15 cellular contexts compared by ENCODE assay signal in the genomic region with DNA sequence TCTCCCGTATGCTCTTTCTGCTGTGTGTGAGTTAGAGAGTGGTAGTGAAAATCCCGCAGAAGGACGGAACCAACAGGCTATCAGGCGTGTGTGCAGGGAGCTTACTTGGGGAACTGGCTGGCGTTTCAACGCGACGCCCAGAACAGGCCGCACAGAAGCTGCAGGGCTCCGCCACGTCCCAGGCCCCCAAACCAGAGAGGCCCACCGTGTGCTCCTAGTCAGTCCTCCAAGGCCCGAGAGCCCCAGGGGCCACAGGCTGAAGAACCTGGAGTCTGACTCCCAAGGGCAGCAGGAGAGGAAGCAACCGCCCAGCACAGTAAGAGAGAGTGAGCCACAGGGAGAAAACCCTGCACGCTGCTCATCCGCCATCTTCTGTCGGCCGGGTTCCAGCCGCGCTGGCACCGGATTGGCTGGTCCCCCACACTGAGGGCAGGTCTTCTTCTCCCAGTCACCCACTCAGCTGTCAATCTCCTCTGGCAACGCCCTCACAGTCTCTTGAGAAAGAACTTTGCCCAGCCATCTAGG.
A peak's percentile ranks its signal among the peaks of the same experiment; 100 is the strongest.
DNase-seq lines count a peak whose midpoint lies in the region; ATAC-seq and TF ChIP-seq lines count a peak whose summit lies in the region.
"Had no signal": no experiment of that assay in that cellular context is flagged by ENCODE, and none has a peak within 500 bp of the region (broad histone marks: within the 10 kb centered on the region; RNA-seq: fewer than 3 reads in every experiment).

No MANE protein-coding gene starts in this region.

- H3F3A ChIP-seq in GM23338 (replicated peaks; ENCODE audit: low read depth): no peaks in the 10 kb centered on the region

- 82% methylated on average over 5 of the region's 22 CpGs for WGBS in mammary epithelial cell (ENCODE audit: low coverage, missing lambda C conversion rate)

- peaks cover 0 to 3% (median 0%) of the 10 kb centered on the region in 3 experiments for H3K9me3 ChIP-seq in naive thymus-derived CD4-positive, alpha-beta T cell (ENCODE audit: control insufficient read depth in 2 of 3, low read length in 3 of 3)
- no peaks in the 10 kb centered on the region for H3K9me3 ChIP-seq in mammary epithelial cell (replicated peaks; ENCODE audit: insufficient read depth, low read length)

- H3K4me1 ChIP-seq in GM23338 (ENCODE audit: insufficient read depth) (no peaks in the 10 kb centered on the region), mammary epithelial cell (ENCODE audit: insufficient read depth, low read length) (no peaks in the 10 kb centered on the region)
- no peaks in the 10 kb centered on the region for H3K4me1 ChIP-seq in naive thymus-derived CD4-positive, alpha-beta T cell (ENCODE audit: control insufficient read depth in 2 of 2, insufficient read depth in 2 of 2, low read length in 2 of 2)
- H3K4me1 ChIP-seq: heart left ventricle, upper lobe of left lung had no signal

- no peak overlapping the region for H3K27ac ChIP-seq in GM23338 (ENCODE audit: low read depth)
- H3K27ac ChIP-seq in naive thymus-derived CD4-positive, alpha-beta T cell (ENCODE audit: low read depth, low read length): no peak overlapping the region
- no peak overlapping the region for H3K27ac ChIP-seq in mammary epithelial cell (ENCODE audit: insufficient read depth, low read depth, low read length)
- H3K27ac ChIP-seq: heart left ventricle, upper lobe of left lung had no signal

- POLR2A ChIA-PET in naive thymus-derived CD4-positive, alpha-beta T cell (lab: Charles Lee): no interaction called here

- no peaks in the 10 kb centered on the region for H3K27me3 Mint-ChIP-seq in GM23338 (ENCODE audit: insufficient read depth, low read depth, poor library complexity)
- H3K27me3 Mint-ChIP-seq in naive thymus-derived CD4-positive, alpha-beta T cell: no peaks in the 10 kb centered on the region
- H3K27me3 Mint-ChIP-seq: activated T-cell treated with anti-CD3 and anti-CD28 coated beads, Interleukin-2, amount 50 U/mL, for 24 hours had no signal

- H2AFZ ChIP-seq in GM23338 (peak overlapping the region; percentile 76; the same call in 1 of the 2 replicates), mammary epithelial cell (ENCODE audit: low read depth, low read length) (no peak overlapping the region)

- H3K4me3 Mint-ChIP-seq in GM23338: no peak overlapping the region
- peak overlapping the region in 2 of 10 donors; percentile 47 to 49 for H3K4me3 Mint-ChIP-seq in naive thymus-derived CD4-positive, alpha-beta T cell
- H3K4me3 Mint-ChIP-seq: activated T-cell treated with anti-CD3 and anti-CD28 coated beads, Interleukin-2, amount 50 U/mL, for 24 hours had no signal

- H3K36me3 ChIP-seq in GM23338 (ENCODE audit: insufficient read depth): no peaks in the 10 kb centered on the region
- H3K36me3 ChIP-seq in naive thymus-derived CD4-positive, alpha-beta T cell (ENCODE audit: control insufficient read depth in 2 of 3, insufficient read depth in 3 of 3, low read length in 3 of 3): no peaks in the 10 kb centered on the region
- no peaks in the 10 kb centered on the region for H3K36me3 ChIP-seq in mammary epithelial cell (ENCODE audit: insufficient read depth, low read length)
- H3K36me3 ChIP-seq: heart left ventricle, upper lobe of left lung had no signal

- H3K79me2 ChIP-seq in GM23338 (replicated peaks; ENCODE audit: insufficient read depth) (no peaks in the 10 kb centered on the region), mammary epithelial cell (ENCODE audit: insufficient read depth, low read length) (no peaks in the 10 kb centered on the region)

- BruUV-seq in mammary epithelial cell (replicated peaks; lab: Mats Ljungman, UMichigan): no TSS peak

- H3K9me3 Mint-ChIP-seq in GM23338: no peaks in the 10 kb centered on the region
- H3K9me3 Mint-ChIP-seq in naive thymus-derived CD4-positive, alpha-beta T cell: peaks cover under 1 to 26% (median 19%) of the 10 kb centered on the region in 11 donors

- dilution Hi-C loops in mammary epithelial cell (cut with HindIII; ENCODE audit: low sequenced_read_pairs): no loop called here

- intact Hi-C loops in naive thymus-derived CD4-positive, alpha-beta T cell (cut with micrococcal nuclease): no loop called here
- intact Hi-C loops in mammary epithelial cell (cut with micrococcal nuclease): no loop called here

- no peak overlapping the region for H3K27ac Mint-ChIP-seq in GM23338
- H3K27ac Mint-ChIP-seq in naive thymus-derived CD4-positive, alpha-beta T cell: peak overlapping the region in 1 of 9 donors; percentile 74
- H3K27ac Mint-ChIP-seq: activated T-cell treated with anti-CD3 and anti-CD28 coated beads, Interleukin-2, amount 50 U/mL, for 24 hours had no signal

- H3K4me2 ChIP-seq in GM23338 (no peak overlapping the region), mammary epithelial cell (ENCODE audit: insufficient read depth, low read depth, low read length) (no peak overlapping the region)

- no peaks in the 10 kb centered on the region for H3K36me3 Mint-ChIP-seq in GM23338 (ENCODE audit: low read depth)
- H3K36me3 Mint-ChIP-seq in naive thymus-derived CD4-positive, alpha-beta T cell: no peaks in the 10 kb centered on the region

- CTCF ChIA-PET in naive thymus-derived CD4-positive, alpha-beta T cell (lab: Charles Lee): no interaction called here
- CTCF ChIA-PET in mammary epithelial cell (lab: Charles Lee; ENCODE audit: low non-redundant PET): no interaction called here

- in situ Hi-C loops in mammary epithelial cell (cut with MboI; ENCODE audit: low sequenced_read_pairs in 2 of 2): no loop called here

- H3K9ac ChIP-seq in mammary epithelial cell (ENCODE audit: insufficient read depth, low read length): no peak overlapping the region

- no peak for TF ChIP-seq CTCF in GM23338 (conservative IDR thresholded peaks at IDR 0.05; ENCODE audit: low read depth in 2 of 2)
- TF ChIP-seq CTCF in mammary epithelial cell (conservative IDR thresholded peaks at IDR 0.05 in 1 of 2, IDR thresholded peaks at IDR 0.05 in 1 of 2; ENCODE audit: extremely low read depth in 1 of 2, insufficient read depth in 1 of 2, low read depth in 1 of 2, low read length in 2 of 2): no peak

- 0 out of 2 replicates have a peak, but pooled peaks cover 6% of the 10 kb centered on the region for H3K9me2 ChIP-seq in GM23338 (ENCODE audit: insufficient read depth)

- H3K4me3 ChIP-seq in GM23338: no peak overlapping the region
- no peak overlapping the region for H3K4me3 ChIP-seq in naive thymus-derived CD4-positive, alpha-beta T cell (ENCODE audit: low read length)
- H3K4me3 ChIP-seq in mammary epithelial cell (replicated peaks in 1 of 3; ENCODE audit: insufficient read depth in 1 of 3, low read depth in 2 of 3, low read length in 3 of 3): no peak overlapping the region
- H3K4me3 ChIP-seq: upper lobe of left lung had no signal

- DNase-seq in GM23338 (ENCODE audit: low spot score): no peak
- peak; percentile 85 for DNase-seq in NAMALWA (ENCODE audit: low spot score)
- peak; percentile 92 to 97 for DNase-seq in SHP77 (lab: John Stamatoyannopoulos, UW)
- DNase-seq in naive thymus-derived CD4-positive, alpha-beta T cell: no peak
- DNase-seq in mammary epithelial cell: no peak
- DNase-seq in GOT3 (lab: John Stamatoyannopoulos, UW): no peak
- DNase-seq: activated CD4-positive, alpha-beta T cell treated with anti-CD3 and anti-CD28 coated beads, Interleukin-2, amount 50 U/mL, for 1 hour; activated T-cell treated with anti-CD3 and anti-CD28 coated beads, Interleukin-2, amount 50 U/mL, for 24 hours; heart left ventricle; kidney glomerular epithelial cell; NCI-H69; T-helper 9 cell had no signal

- H3K27me3 ChIP-seq in GM23338 (ENCODE audit: insufficient read depth): no peaks in the 10 kb centered on the region
- H3K27me3 ChIP-seq in naive thymus-derived CD4-positive, alpha-beta T cell (ENCODE audit: control insufficient read depth in 2 of 2, insufficient read depth in 2 of 2, low read length in 2 of 2): no peaks in the 10 kb centered on the region
- no peaks in the 10 kb centered on the region for H3K27me3 ChIP-seq in mammary epithelial cell (ENCODE audit: insufficient read depth, low read length)
- H3K27me3 ChIP-seq: heart left ventricle, upper lobe of left lung had no signal

- H3K4me1 Mint-ChIP-seq in GM23338: no peaks in the 10 kb centered on the region
- no peaks in the 10 kb centered on the region for H3K4me1 Mint-ChIP-seq in naive thymus-derived CD4-positive, alpha-beta T cell

- no peak for ATAC-seq in GM23338
- peak; percentile 60 for ATAC-seq in naive thymus-derived CD4-positive, alpha-beta T cell
- no peak for ATAC-seq in GM18519 (IDR thresholded peaks at IDR 0.05; ENCODE audit: low FRiP score, unreplicated experiment)
- ATAC-seq in GM18511 (IDR thresholded peaks at IDR 0.05; ENCODE audit: unreplicated experiment): no peak

- H4K20me1 ChIP-seq in GM23338 (replicated peaks; ENCODE audit: insufficient read depth) (no peaks in the 10 kb centered on the region), mammary epithelial cell (ENCODE audit: insufficient read depth, low read length) (no peaks in the 10 kb centered on the region)

TF ChIP-seq in GM23338, 12 proteins besides CTCF, POLR2A, EP300 and RAD21 (continues in another document):
- no peak for TF ChIP-seq ZNF114 (CRISPR knock-in tag; IDR thresholded peaks at IDR 0.05)
- TF ChIP-seq EZH2phosphoT487 (IDR thresholded peaks at IDR 0.05; ENCODE audit: unreplicated experiment): no peak
- no peak for TF ChIP-seq CREB1 (CRISPR knock-in tag; IDR thresholded peaks at IDR 0.05; ENCODE audit: low read depth)
- TF ChIP-seq ZNF331 (CRISPR knock-in tag; IDR thresholded peaks at IDR 0.05; ENCODE audit: low read depth): no peak

Comparison
In these comparisons a context has a peak if more than half of its experiments do, and no peak if none do; other contexts are left out.
1. DNase-seq: peak in NAMALWA (single experiment) and SHP77 (2 of 2); none in GM23338 (single experiment), naive thymus-derived CD4-positive, alpha-beta T cell (0 of 9), mammary epithelial cell (single experiment) and GOT3 (single experiment).